ENCODE assay signal across 9 cellular contexts in genomic region chr14:61561657-61562276, GRCh38.
DNase-seq lines count a peak whose midpoint lies in the region; ATAC-seq and FAIRE-seq lines count a peak whose summit lies in the region.
"Had no signal": no experiment of that assay in that cellular context is flagged by ENCODE, and none has a peak within 500 bp of the region (broad histone marks: within the 10 kb centered on the region; RNA-seq: fewer than 3 reads in every experiment).

No MANE protein-coding gene starts in this region.

- no peak overlapping the region for H4K8ac ChIP-seq in neuronal stem cell (ENCODE audit: low read depth, low read length)

- no peak overlapping the region for H3K4me3 ChIP-seq in neuronal stem cell (ENCODE audit: low read length in 2 of 2)

- no peak overlapping the region for H3K4ac ChIP-seq in neuronal stem cell (ENCODE audit: low read length)

- H3K4me2 ChIP-seq in neuronal stem cell (ENCODE audit: insufficient read depth, low read length, poor library complexity, severe bottlenecking): no peak overlapping the region

- FAIRE-seq in RCC 7860 (lab: Jason Lieb, UNC): peak; percentile 88

- no peaks in the 10 kb centered on the region for H3K79me1 ChIP-seq in neuronal stem cell (ENCODE audit: low read depth, low read length)

- no peak overlapping the region for H2AK5ac ChIP-seq in neuronal stem cell (ENCODE audit: low read depth, low read length)

- no peak overlapping the region for H3K23ac ChIP-seq in neuronal stem cell (ENCODE audit: low read depth, low read length, poor library complexity)

- DNase-seq in ELF-1 (ENCODE audit: low read depth, low spot score) (peak; percentile 91), RCC 7860 (ENCODE audit: low spot score) (peak; percentile 99), neuronal stem cell (ENCODE audit: low spot score) (no peak), putamen (ENCODE audit: low spot score) (no peak), GM19240 (ENCODE audit: insufficient read length, low spot score) (no peak), SKM-1 treated with dmso at 0.1 percent for 144 hours (lab: John Stamatoyannopoulos, UW; ENCODE audit: unreplicated experiment) (no peak)
- DNase-seq: naive B cell had no signal

- ATAC-seq in esophagus mucosa: peak; percentile 62
- ATAC-seq in HG03565 (IDR thresholded peaks at IDR 0.05; ENCODE audit: unreplicated experiment): no peak

- no peak overlapping the region for H2BK5ac ChIP-seq in neuronal stem cell (ENCODE audit: low read length)

- no peak overlapping the region for H3K14ac ChIP-seq in neuronal stem cell (ENCODE audit: low read length)

- H3K18ac ChIP-seq in neuronal stem cell (ENCODE audit: low read length): no peak overlapping the region

- no peaks in the 10 kb centered on the region for H3K27me3 ChIP-seq in neuronal stem cell (ENCODE audit: control insufficient read depth in 3 of 3, insufficient read depth in 3 of 3, low read depth in 1 of 3, low read length in 3 of 3)

- H3K27ac ChIP-seq in neuronal stem cell (replicated peaks; ENCODE audit: low read length): no peak overlapping the region

- WGBS in neuronal stem cell (ENCODE audit: extremely low coverage in 2 of 2, insufficient read length in 2 of 2, insufficient replicate concordance in 1 of 2), 2 donors: no CpG with 5 or more reads among the region's 8 CpGs

- peak overlapping the region; percentile 75 for H2AFZ ChIP-seq in neuronal stem cell (ENCODE audit: low read length)

- no peak overlapping the region for H4K91ac ChIP-seq in neuronal stem cell (ENCODE audit: low read depth, low read length, poor library complexity)

- H3K36me3 ChIP-seq in neuronal stem cell (replicated peaks in 1 of 2; ENCODE audit: control insufficient read depth in 2 of 2, insufficient read depth in 2 of 2, low read length in 2 of 2): no peaks in the 10 kb centered on the region

- no peak overlapping the region for H3K9ac ChIP-seq in neuronal stem cell (ENCODE audit: low read depth, low read length, poor library complexity)

- H3K4me1 ChIP-seq in neuronal stem cell (ENCODE audit: control insufficient read depth in 2 of 2, insufficient read depth in 1 of 2, low read depth in 1 of 2, low read length in 2 of 2): peaks cover 8 to 13% of the 10 kb centered on the region in 2 donors

- H2BK120ac ChIP-seq in neuronal stem cell (ENCODE audit: low read depth, low read length): no peak overlapping the region

- no peaks in the 10 kb centered on the region for H3K9me3 ChIP-seq in neuronal stem cell (replicated peaks in 1 of 2; ENCODE audit: control insufficient read depth in 2 of 2, insufficient read depth in 1 of 2, low read depth in 1 of 2, low read length in 2 of 2)

- no peak overlapping the region for H2BK12ac ChIP-seq in neuronal stem cell (ENCODE audit: low read length)

- no peak overlapping the region for H2BK15ac ChIP-seq in neuronal stem cell (ENCODE audit: low read length)

Comparison
In these comparisons a context has a peak if more than half of its experiments do, and no peak if none do; other contexts are left out.
1. DNase-seq: peak in ELF-1 (single experiment) and RCC 7860 (single experiment); none in neuronal stem cell (single experiment), putamen (single experiment), GM19240 (single experiment) and SKM-1 treated with dmso at 0.1 percent for 144 hours (single experiment).